In genomic region chr3:131849640-131850039, GRCh38 we compare ENCODE assay signal across 25 cellular contexts.
"Had no signal": no experiment of that assay in that cellular context is flagged by ENCODE, and none has a peak within 500 bp of the region (broad histone marks: within the 10 kb centered on the region; RNA-seq: fewer than 3 reads in every experiment).

No MANE protein-coding gene starts in this region.

- ATAC-seq: activated CD4-positive, CD25-positive, alpha-beta regulatory T cell treated with anti-CD3 and anti-CD28 coated beads, Interleukin-2, amount 50 U/mL, for 24 hours; heart right ventricle; natural killer cell; stimulated activated naive B cell treated with anti-CD40 and anti-IgM and Interleukin-4, amounts not matched to agents 10 μg/mL and 1 μg/mL and 100 μg/mL, for 72 hours had no signal

- H3K4me3 Mint-ChIP-seq: activated CD4-positive, alpha-beta memory T cell treated with anti-CD3 and anti-CD28 coated beads, Interleukin-2, amount 10 ng/mL, durations not matched to agents 7 days and 5 days; activated CD4-positive, alpha-beta T cell treated with anti-CD3 and anti-CD28 coated beads, Interleukin-2, amount 10 ng/mL, durations not matched to agents 7 days and 5 days; activated naive CD4-positive, alpha-beta T cell treated with anti-CD3 and anti-CD28 coated beads, Interleukin-2, amount 10 ng/mL, durations not matched to agents 7 days and 5 days; activated naive CD8-positive, alpha-beta T cell treated with anti-CD3 and anti-CD28 coated beads, Interleukin-2, amount 10 ng/mL, durations not matched to agents 7 days and 5 days; activated T-cell treated with anti-CD3 and anti-CD28 coated beads, Interleukin-2, amount 50 U/mL, for 24 hours; memory B cell; natural killer cell; neural progenitor cell; stimulated activated naive B cell treated with anti-CD40 and anti-IgM and Interleukin-4, amounts not matched to agents 10 μg/mL and 1 μg/mL and 100 μg/mL, for 72 hours; T-helper 1 cell treated with Interleukin-12 subunit alpha and Interleukin-12 subunit beta and Interleukin-4 antibody, amounts not matched to agents 30 μg/mL and 1 μg/mL, for 36 hours had no signal

- H3K36me3 Mint-ChIP-seq: activated naive CD4-positive, alpha-beta T cell treated with anti-CD3 and anti-CD28 coated beads, Interleukin-2, amount 10 ng/mL, durations not matched to agents 7 days and 5 days; activated naive CD8-positive, alpha-beta T cell treated with anti-CD3 and anti-CD28 coated beads, Interleukin-2, amount 10 ng/mL, durations not matched to agents 7 days and 5 days; memory B cell; natural killer cell; neural progenitor cell; stimulated activated naive B cell treated with anti-CD40 and anti-IgM and Interleukin-4, amounts not matched to agents 10 μg/mL and 1 μg/mL and 100 μg/mL, for 72 hours had no signal

- H3K27ac ChIP-seq: breast epithelium, heart right ventricle, neural progenitor cell, parathyroid adenoma, right atrium auricular region, WERI-Rb-1 had no signal

- H3K4me1 Mint-ChIP-seq: activated CD4-positive, alpha-beta memory T cell treated with anti-CD3 and anti-CD28 coated beads, Interleukin-2, amount 10 ng/mL, durations not matched to agents 7 days and 5 days; activated CD4-positive, alpha-beta T cell treated with anti-CD3 and anti-CD28 coated beads, Interleukin-2, amount 10 ng/mL, durations not matched to agents 7 days and 5 days; activated naive CD4-positive, alpha-beta T cell treated with anti-CD3 and anti-CD28 coated beads, Interleukin-2, amount 10 ng/mL, durations not matched to agents 7 days and 5 days; activated naive CD8-positive, alpha-beta T cell treated with anti-CD3 and anti-CD28 coated beads, Interleukin-2, amount 10 ng/mL, durations not matched to agents 7 days and 5 days; memory B cell; natural killer cell; neural progenitor cell; stimulated activated naive B cell treated with anti-CD40 and anti-IgM and Interleukin-4, amounts not matched to agents 10 μg/mL and 1 μg/mL and 100 μg/mL, for 72 hours had no signal

- H3K9me3 Mint-ChIP-seq: activated CD4-positive, alpha-beta memory T cell treated with anti-CD3 and anti-CD28 coated beads, Interleukin-2, amount 10 ng/mL, durations not matched to agents 7 days and 5 days; activated CD4-positive, alpha-beta T cell treated with anti-CD3 and anti-CD28 coated beads, Interleukin-2, amount 10 ng/mL, durations not matched to agents 7 days and 5 days; activated naive CD4-positive, alpha-beta T cell treated with anti-CD3 and anti-CD28 coated beads, Interleukin-2, amount 10 ng/mL, durations not matched to agents 7 days and 5 days; activated naive CD8-positive, alpha-beta T cell treated with anti-CD3 and anti-CD28 coated beads, Interleukin-2, amount 10 ng/mL, durations not matched to agents 7 days and 5 days; activated T-cell treated with anti-CD3 and anti-CD28 coated beads, Interleukin-2, amount 50 U/mL, for 24 hours; neural progenitor cell; stimulated activated naive B cell treated with anti-CD40 and anti-IgM and Interleukin-4, amounts not matched to agents 10 μg/mL and 1 μg/mL and 100 μg/mL, for 72 hours; T-helper 1 cell treated with Interleukin-12 subunit alpha and Interleukin-12 subunit beta and Interleukin-4 antibody, amounts not matched to agents 30 μg/mL and 1 μg/mL, for 36 hours had no signal

- H3K9me3 ChIP-seq: breast epithelium, right atrium auricular region had no signal

- DNase-seq: activated CD4-positive, alpha-beta memory T cell treated with anti-CD3 and anti-CD28 coated beads, Interleukin-2, amount 10 ng/mL, durations not matched to agents 7 days and 5 days; activated CD4-positive, alpha-beta T cell treated with anti-CD3 and anti-CD28 coated beads, Interleukin-2, amount 10 ng/mL, durations not matched to agents 7 days and 5 days; activated CD8-positive, alpha-beta memory T cell treated with anti-CD3 and anti-CD28 coated beads, Interleukin-2, amount 50 U/mL, for 48 hours; activated gamma-delta T cell; activated naive CD4-positive, alpha-beta T cell treated with anti-CD3 and anti-CD28 coated beads, Interleukin-2, amount 10 ng/mL, durations not matched to agents 7 days and 5 days; activated naive CD8-positive, alpha-beta T cell treated with anti-CD3 and anti-CD28 coated beads, Interleukin-2, amount 10 ng/mL, durations not matched to agents 7 days and 5 days; activated T-cell treated with anti-CD3 and anti-CD28 coated beads, Interleukin-2, amount 50 U/mL, for 24 hours; central memory CD4-positive, alpha-beta T cell; foreskin fibroblast; heart right ventricle; midbrain; natural killer cell; occipital lobe; stimulated activated CD4-positive, alpha-beta T cell treated with anti-CD3 and anti-CD28 coated beads, Interleukin-15, amount 100 ng/mL, for 24 hours; stimulated activated CD4-positive, alpha-beta T cell treated with anti-CD3 and anti-CD28 coated beads, Interleukin-2, amount 100 ng/mL, for 24 hours; stimulated activated naive B cell treated with anti-CD40 and anti-IgM and Interleukin-4, amounts not matched to agents 10 μg/mL and 1 μg/mL and 100 μg/mL, for 72 hours; T-helper 9 cell; WERI-Rb-1 had no signal

- H3K27me3 Mint-ChIP-seq: activated CD4-positive, alpha-beta T cell treated with anti-CD3 and anti-CD28 coated beads, Interleukin-2, amount 10 ng/mL, durations not matched to agents 7 days and 5 days; activated naive CD4-positive, alpha-beta T cell treated with anti-CD3 and anti-CD28 coated beads, Interleukin-2, amount 10 ng/mL, durations not matched to agents 7 days and 5 days; activated naive CD8-positive, alpha-beta T cell treated with anti-CD3 and anti-CD28 coated beads, Interleukin-2, amount 10 ng/mL, durations not matched to agents 7 days and 5 days; memory B cell; stimulated activated naive B cell treated with anti-CD40 and anti-IgM and Interleukin-4, amounts not matched to agents 10 μg/mL and 1 μg/mL and 100 μg/mL, for 72 hours had no signal

- H3K27ac Mint-ChIP-seq: activated CD4-positive, alpha-beta memory T cell treated with anti-CD3 and anti-CD28 coated beads, Interleukin-2, amount 10 ng/mL, durations not matched to agents 7 days and 5 days; activated CD4-positive, alpha-beta T cell treated with anti-CD3 and anti-CD28 coated beads, Interleukin-2, amount 10 ng/mL, durations not matched to agents 7 days and 5 days; activated naive CD4-positive, alpha-beta T cell treated with anti-CD3 and anti-CD28 coated beads, Interleukin-2, amount 10 ng/mL, durations not matched to agents 7 days and 5 days; activated naive CD8-positive, alpha-beta T cell treated with anti-CD3 and anti-CD28 coated beads, Interleukin-2, amount 10 ng/mL, durations not matched to agents 7 days and 5 days; activated T-cell treated with anti-CD3 and anti-CD28 coated beads, Interleukin-2, amount 50 U/mL, for 24 hours; memory B cell; natural killer cell; neural progenitor cell; stimulated activated naive B cell treated with anti-CD40 and anti-IgM and Interleukin-4, amounts not matched to agents 10 μg/mL and 1 μg/mL and 100 μg/mL, for 72 hours; T-helper 1 cell treated with Interleukin-12 subunit alpha and Interleukin-12 subunit beta and Interleukin-4 antibody, amounts not matched to agents 30 μg/mL and 1 μg/mL, for 36 hours had no signal

- H3K27me3 ChIP-seq: breast epithelium, neural progenitor cell, right atrium auricular region had no signal
